31 cellular contexts compared by ENCODE assay signal in genomic region chr15:99062226-99062625, GRCh38. TPM values are rescaled to one million over a fixed set of nuclear protein-coding genes. Genes with fewer than 3 reads are reported as not detected.
"Had no signal": no experiment of that assay in that cellular context is flagged by ENCODE, and none has a peak within 500 bp of the region (broad histone marks: within the 10 kb centered on the region; RNA-seq: fewer than 3 reads in every experiment).

No MANE protein-coding gene starts in this region.

- DNase-seq: activated CD4-positive, alpha-beta T cell treated with anti-CD3 and anti-CD28 coated beads for 48 hours; activated CD4-positive, alpha-beta T cell treated with anti-CD3 and anti-CD28 coated beads, Interleukin-2, amount 50 U/mL, for 1 hour; activated CD4-positive, alpha-beta T cell treated with anti-CD3 and anti-CD28 coated beads, Interleukin-2, amount 50 U/mL, for 48 hours; activated CD8-positive, alpha-beta T cell treated with anti-CD3 and anti-CD28 coated beads, Interleukin-2, amount 10 ng/mL, durations not matched to agents 7 days and 5 days; activated effector memory CD4-positive, alpha-beta T cell treated with Interleukin-2 at 50 U/mL for 16 hours; activated gamma-delta T cell treated with Interleukin-2 at 50 U/mL for 16 hours; activated naive CD4-positive, alpha-beta T cell treated with anti-CD3 and anti-CD28 coated beads, Interleukin-2, amount 50 U/mL, for 16 hours; activated naive CD4-positive, alpha-beta T cell treated with Interleukin-2 at 50 U/mL for 16 hours; activated T-cell treated with anti-CD3 and anti-CD28 coated beads, Interleukin-2, amount 50 U/mL, for 4 hours; amniotic stem cell; anterior cingulate cortex; body of pancreas; caudate nucleus; cortex of kidney; dermis blood vessel endothelial cell; effector CD8-positive, alpha-beta T cell; esophagus squamous epithelium; foreskin melanocyte; heart right ventricle; T-helper 2 cell had no signal

- H3K4me3 ChIP-seq: body of pancreas, breast epithelium, esophagus squamous epithelium, gastroesophageal sphincter, heart right ventricle had no signal

- H3K9me3 ChIP-seq: body of pancreas, breast epithelium, esophagus squamous epithelium, gastroesophageal sphincter, heart right ventricle had no signal

- H3K36me3 ChIP-seq: breast epithelium, esophagus squamous epithelium, gastroesophageal sphincter, heart right ventricle had no signal

- ATAC-seq: activated CD8-positive, alpha-beta T cell treated with anti-CD3 and anti-CD28 coated beads, Interleukin-2, amount 10 ng/mL, durations not matched to agents 7 days and 5 days; activated T-cell treated with anti-CD3 and anti-CD28 coated beads, Interleukin-2, amount 50 U/mL, for 4 hours; activated T-helper 17 cell treated with anti-CD3 and anti-CD28 coated beads, Interleukin-2, amount 50 U/mL, for 72 hours; body of pancreas; gastroesophageal sphincter; heart right ventricle; WTC11 had no signal

- H3K27me3 ChIP-seq: body of pancreas, breast epithelium, gastroesophageal sphincter had no signal

- H3K27ac ChIP-seq: body of pancreas, breast epithelium, epithelial cell of prostate, esophagus squamous epithelium, gastroesophageal sphincter, heart right ventricle had no signal

RNA-seq across cellular contexts. Expression of gene PGPEP1L, which starts 54.6 kb away (rescaled TPM):
- total RNA-seq: activated CD8-positive, alpha-beta T cell treated with anti-CD3 and anti-CD28 coated beads, Interleukin-2, amount 10 ng/mL, durations not matched to agents 7 days and 5 days; activated T-cell treated with anti-CD3 and anti-CD28 coated beads, Interleukin-2, amount 50 U/mL, for 4 hours; activated T-helper 17 cell treated with anti-CD3 and anti-CD28 coated beads, Interleukin-2, amount 50 U/mL, for 72 hours; body of pancreas; breast epithelium; chondrocyte; dermis blood vessel endothelial cell; endothelial cell of umbilical vein; esophagus squamous epithelium; fibroblast of lung; fibroblast of villous mesenchyme; gastroesophageal sphincter; glomerular endothelial cell; T-helper 1 cell treated with Interleukin-12 subunit alpha and Interleukin-12 subunit beta and Interleukin-4 antibody, amounts not matched to agents 30 ng/mL and 1 ng/mL, for 36 hours; WTC11 had no signal
- polyA plus RNA-seq: endothelial cell of umbilical vein, fibroblast of lung had no signal
